Comparison of ENCODE assay signal across 35 cellular contexts in the genomic region with DNA sequence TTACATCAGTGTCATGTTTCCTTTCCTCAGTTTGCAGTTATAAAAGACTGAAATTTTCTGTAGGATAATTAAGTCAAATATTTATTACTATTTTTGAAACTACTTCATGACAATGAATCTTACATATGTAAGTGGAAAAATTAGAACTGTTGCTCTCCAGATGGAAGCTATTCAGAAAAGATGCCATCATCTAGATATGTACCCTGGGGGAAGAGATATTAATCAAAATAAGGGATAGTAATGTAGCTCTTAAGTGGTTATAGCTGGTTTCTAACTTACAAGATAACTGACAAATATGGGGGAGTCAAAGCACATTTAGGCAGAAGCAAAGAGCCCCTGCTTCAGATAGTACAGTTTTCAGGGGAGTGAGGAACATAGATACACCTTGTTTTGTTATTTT. TPM values are rescaled to one million over a fixed set of nuclear protein-coding genes. Genes with fewer than 3 reads are reported as not detected.
"Had no signal": no experiment of that assay in that cellular context is flagged by ENCODE, and none has a peak within 500 bp of the region (broad histone marks: within the 10 kb centered on the region; RNA-seq: fewer than 3 reads in every experiment).

No MANE protein-coding gene starts in this region.

- H3K4me3 ChIP-seq: MG63 had no signal

- DNase-seq: Karpas-422, Kasumi-1, MG63, MM.1S, MV-4-11, NCI-H1048, NCI-H1092, NCI-H1092 treated with DMSO at 0.1 percent for 48 hours, NCI-H1105, NCI-H1105 treated with DMSO at 0.1 percent for 48 hours, NCI-H1417 treated with DMSO at 0.1 percent for 48 hours, NCI-H1436, NCI-H1436 treated with DMSO at 0.1 percent for 48 hours, NCI-H146, NCI-H1694, NCI-H1694 treated with DMSO at 0.1 percent for 48 hours, NCI-H187, NCI-H187 treated with DMSO at 0.1 percent for 48 hours, NCI-H1930, NCI-H2029, NCI-H2029 treated with DMSO at 0.1 percent for 48 hours, NCI-H2081, NCI-H2081 treated with DMSO at 0.1 percent for 48 hours, NCI-H2107, NCI-H2171, NCI-H2171 treated with DMSO at 0.1 percent for 48 hours, NCI-H2227 treated with DMSO at 0.1 percent for 48 hours, NCI-H226, NCI-H345, NCI-H446, NCI-H446 treated with DMSO at 0.1 percent for 48 hours, NCI-H510A, NCI-H510A treated with DMSO at 0.1 percent for 48 hours had no signal

- H3K27ac ChIP-seq: KMS-11 had no signal

- H3K27me3 ChIP-seq: MG63 had no signal

- H3K9ac ChIP-seq: KMS-11 had no signal

- H3K4me2 ChIP-seq: KMS-11 had no signal

- H3K36me3 ChIP-seq: MG63 had no signal

RNA-seq across cellular contexts. Expression of a gene that starts 38.1 kb away (rescaled TPM):
- total RNA-seq: MCF 10A had no signal
